ENCODE assay signal across 13 cellular contexts in the genomic region with DNA sequence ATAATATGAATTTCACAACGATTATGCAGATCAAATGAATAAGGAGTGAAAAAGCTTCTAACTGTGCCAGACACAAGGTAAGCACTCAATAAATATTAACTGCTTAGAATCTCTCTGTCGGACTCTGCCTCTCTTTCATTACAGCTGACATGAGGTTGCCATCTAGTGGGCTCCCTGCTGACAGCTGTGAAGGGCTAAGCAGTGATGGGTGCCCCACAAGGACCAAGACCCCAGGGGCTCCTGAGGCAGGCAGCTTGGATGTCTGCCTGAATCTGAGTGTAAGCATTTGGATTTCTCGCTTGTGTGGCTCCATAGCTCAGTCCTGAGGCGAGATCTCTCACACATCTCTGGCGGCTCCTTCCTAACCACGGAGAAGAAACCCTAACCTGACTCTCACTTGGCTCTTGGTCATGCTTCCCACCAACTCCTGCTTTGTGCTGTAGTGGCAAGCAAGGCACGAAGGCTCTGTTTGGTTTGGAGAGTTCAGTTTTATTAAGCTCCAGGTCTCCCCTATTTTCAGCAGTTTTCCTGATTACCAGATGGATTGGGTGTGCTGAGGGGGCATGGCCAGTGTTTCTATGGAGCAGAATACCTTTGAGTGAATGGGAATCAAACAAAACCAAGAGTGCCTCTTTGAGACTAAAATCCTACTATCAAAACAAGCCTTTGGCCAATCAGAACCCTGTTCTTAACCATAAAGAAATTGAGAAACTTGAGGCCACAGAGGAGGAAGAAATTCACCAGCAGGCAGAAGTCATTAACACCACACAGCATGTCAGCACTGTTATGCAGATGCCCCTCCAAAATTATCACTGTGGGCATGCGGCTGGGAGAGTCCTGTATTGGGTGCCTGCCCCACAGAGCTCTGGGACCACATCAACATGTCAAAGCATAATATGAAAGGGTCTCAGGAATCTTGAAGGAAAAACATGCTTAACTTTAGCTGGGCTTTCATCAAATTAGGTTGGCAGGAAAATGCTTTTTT.
DNase-seq lines count a peak whose midpoint lies in the region; ATAC-seq and TF ChIP-seq lines count a peak whose summit lies in the region.
"Had no signal": no experiment of that assay in that cellular context is flagged by ENCODE, and none has a peak within 500 bp of the region (broad histone marks: within the 10 kb centered on the region; RNA-seq: fewer than 3 reads in every experiment).

No MANE protein-coding gene starts in this region.

- no peak overlapping the region for H3K4me3 ChIP-seq in right cardiac atrium (ENCODE audit: low read length)
- no peak overlapping the region for H3K4me3 ChIP-seq in fibroblast of mammary gland (ENCODE audit: control insufficient read depth, low read depth, low read length)
- no peak overlapping the region for H3K4me3 ChIP-seq in testis

- TF ChIP-seq CTCF in fibroblast of mammary gland (conservative IDR thresholded peaks at IDR 0.05; ENCODE audit: control insufficient read depth, insufficient read depth, low read depth, low read length) (peak; percentile 24), testis (IDR thresholded peaks at IDR 0.05) (peak in 1 of 3 experiments; percentile 27)

- ATAC-seq in Right ventricle myocardium superior (ENCODE audit: poor library complexity) = peak; percentile 41
- ATAC-seq in right cardiac atrium = no peak
- ATAC-seq in GM18498 (IDR thresholded peaks at IDR 0.05; ENCODE audit: unreplicated experiment) = no peak

- no peaks in the 10 kb centered on the region for H3K4me1 ChIP-seq in right cardiac atrium (ENCODE audit: control insufficient read depth, insufficient read depth, low read length)
- H3K4me1 ChIP-seq in testis = no peaks in the 10 kb centered on the region

- no peaks in the 10 kb centered on the region for H3K36me3 ChIP-seq in testis (ENCODE audit: low read depth, missing control alignments)
- H3K36me3 ChIP-seq: neutrophil had no signal

- intact Hi-C loops in Right ventricle myocardium superior (cut with DNase I) (loop anchor here (5.0 kb wide), 1 partner anchor 150 kb away; no protein-coding TSS in a partner anchor), right cardiac atrium (cut with DNase I) (loop anchor here in 2 of 4 donors (5.0 to 10.0 kb wide), 2 partner anchors 143 to 155 kb away; no protein-coding TSS in a partner anchor), testis (cut with DNase I; ENCODE audit: low total_unique reads) (no loop called here)

- no peaks in the 10 kb centered on the region for H3K27me3 ChIP-seq in right cardiac atrium (ENCODE audit: control insufficient read depth, insufficient read depth)
- H3K27me3 ChIP-seq in testis = no peaks in the 10 kb centered on the region
- H3K27me3 ChIP-seq: neutrophil had no signal

- H3K27ac ChIP-seq in right cardiac atrium (ENCODE audit: low read length) (no peak overlapping the region), testis (no peak overlapping the region)
- H3K27ac ChIP-seq: neutrophil had no signal

- in situ Hi-C loops in KBM-7 (cut with MboI; ENCODE audit: low pct_unique_long_range_greater_than_20kb, low sequenced_read_pairs) = no loop called here

- DNase-seq in Right ventricle myocardium superior (no peak), right cardiac atrium (no peak), NCI-H460 (ENCODE audit: extremely low read depth, low read depth) (peak; percentile 2), fibroblast of mammary gland (ENCODE audit: low read depth) (peak; percentile 2), testis (peak; percentile 43), KBM-7 (no peak)
- DNase-seq in activated T-cell treated with anti-CD3 and anti-CD28 coated beads, Interleukin-2, amount 50 U/mL, for 48 hours = no peak
- DNase-seq: activated CD8-positive, alpha-beta memory T cell treated with anti-CD3 and anti-CD28 coated beads for 24 hours; AML-193; H7; RPMI8226 had no signal

- TF ChIP-seq POLR2A in testis (IDR thresholded peaks at IDR 0.05) = no peak

- WGBS in right cardiac atrium = 45% methylated on average over 8 of the region's 8 CpGs
- WGBS in testis, 2 donors = 59 to 72% methylated on average over 8 of the region's 8 CpGs

- H3K9me3 ChIP-seq in right cardiac atrium (ENCODE audit: control insufficient read depth, low read length) = no peaks in the 10 kb centered on the region
- H3K9me3 ChIP-seq in testis = no peaks in the 10 kb centered on the region
- H3K9me3 ChIP-seq: neutrophil had no signal

Comparison
In these comparisons a context has a peak if more than half of its experiments do, and no peak if none do; other contexts are left out.
1. DNase-seq: peak in NCI-H460 (single experiment), fibroblast of mammary gland (single experiment) and testis (single experiment); none in Right ventricle myocardium superior (single experiment), right cardiac atrium (0 of 3), KBM-7 (single experiment) and activated T-cell treated with anti-CD3 and anti-CD28 coated beads, Interleukin-2, amount 50 U/mL, for 48 hours (0 of 2).